In genomic region chr6:164014716-164015484, GRCh38 we compare ENCODE assay signal across 1 cellular context.
TF ChIP-seq lines count a peak whose summit lies in the region.

No MANE protein-coding gene starts in this region.

TF ChIP-seq in WTC11, 78 proteins besides CTCF, POLR2A, EP300 and RAD21 (continued from another document):
- TF ChIP-seq, protein P1, sequence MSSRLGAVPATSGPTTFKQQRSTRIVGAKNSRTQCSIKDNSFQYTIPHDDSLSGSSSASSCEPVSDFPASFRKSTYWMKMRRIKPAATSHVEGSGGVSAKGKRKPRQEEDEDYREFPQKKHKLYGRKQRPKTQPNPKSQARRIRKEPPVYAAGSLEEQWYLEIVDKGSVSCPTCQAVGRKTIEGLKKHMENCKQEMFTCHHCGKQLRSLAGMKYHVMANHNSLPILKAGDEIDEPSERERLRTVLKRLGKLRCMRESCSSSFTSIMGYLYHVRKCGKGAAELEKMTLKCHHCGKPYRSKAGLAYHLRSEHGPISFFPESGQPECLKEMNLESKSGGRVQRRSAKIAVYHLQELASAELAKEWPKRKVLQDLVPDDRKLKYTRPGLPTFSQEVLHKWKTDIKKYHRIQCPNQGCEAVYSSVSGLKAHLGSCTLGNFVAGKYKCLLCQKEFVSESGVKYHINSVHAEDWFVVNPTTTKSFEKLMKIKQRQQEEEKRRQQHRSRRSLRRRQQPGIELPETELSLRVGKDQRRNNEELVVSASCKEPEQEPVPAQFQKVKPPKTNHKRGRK (CRISPR knock-in tag; IDR thresholded peaks at IDR 0.05; ENCODE audit: borderline replicate concordance), result no peak
